ENCODE assay signal across 19 cellular contexts in the genomic region with DNA sequence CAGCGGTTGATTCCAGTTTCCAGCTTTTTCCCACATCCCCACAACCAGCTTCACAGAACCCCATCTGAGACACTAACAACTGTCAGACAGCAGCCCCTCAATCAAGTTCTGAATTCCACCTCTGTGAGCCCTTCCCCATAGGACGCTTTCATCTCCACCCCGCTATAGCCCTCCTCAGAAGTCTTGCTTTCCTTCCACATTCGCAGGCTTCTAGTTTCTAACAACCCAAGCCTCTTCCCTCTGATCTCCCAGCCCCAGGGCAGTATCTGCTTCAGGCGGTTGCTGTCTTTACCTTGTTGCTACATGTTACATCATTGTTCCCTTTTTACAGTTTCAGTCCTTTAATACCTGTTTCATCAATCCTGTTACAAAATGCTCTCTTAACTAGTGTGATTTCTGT.
DNase-seq lines count a peak whose midpoint lies in the region; TF ChIP-seq lines count a peak whose summit lies in the region.
"Had no signal": no experiment of that assay in that cellular context is flagged by ENCODE, and none has a peak within 500 bp of the region (broad histone marks: within the 10 kb centered on the region; RNA-seq: fewer than 3 reads in every experiment).

No MANE protein-coding gene starts in this region.

- H4K8ac ChIP-seq in trophoblast cell (ENCODE audit: low read depth, low read length): no peak overlapping the region

- in situ Hi-C loops in GM23248 (cut with MboI): no loop called here

- H2AFZ ChIP-seq in GM23248: peak overlapping the region; percentile 95
- no peak overlapping the region for H2AFZ ChIP-seq in trophoblast cell (ENCODE audit: insufficient read depth, low read length, poor library complexity)
- H2AFZ ChIP-seq: parathyroid adenoma had no signal

- H3K79me2 ChIP-seq in GM23248 (ENCODE audit: insufficient read depth): no peaks in the 10 kb centered on the region
- no peaks in the 10 kb centered on the region for H3K79me2 ChIP-seq in trophoblast cell (ENCODE audit: control insufficient read depth, insufficient read depth, low read length, poor library complexity)
- H3K79me2 ChIP-seq: parathyroid adenoma had no signal

- WGBS in GM23248 (ENCODE audit: low coverage in 1 of 2, low lambda C conversion rate in 2 of 2, missing lambda C conversion rate in 2 of 2), 2 experiments: 21 to 25% methylated on average over 5 of the region's 5 CpGs
- no CpG with 5 or more reads among the region's 5 CpGs for WGBS in trophoblast cell (ENCODE audit: extremely low coverage, insufficient coverage, insufficient read length)
- WGBS in sigmoid colon, 2 donors: 79 to 89% methylated on average over 5 of the region's 5 CpGs

- peak overlapping the region; percentile 15; the same call in 1 of the 2 replicates for H3K27ac ChIP-seq in GM23248
- no peak overlapping the region for H3K27ac ChIP-seq in trophoblast cell (ENCODE audit: low read depth, low read length)
- H3K27ac ChIP-seq in sigmoid colon: no peak overlapping the region
- H3K27ac ChIP-seq: esophagus muscularis mucosa, parathyroid adenoma, right lobe of liver had no signal

- no peak overlapping the region for H2AK5ac ChIP-seq in trophoblast cell (ENCODE audit: low read length)

- H3K9me3 ChIP-seq in GM23248 (ENCODE audit: low read depth) (no peaks in the 10 kb centered on the region), trophoblast cell (ENCODE audit: insufficient read depth, low read depth, low read length) (no peaks in the 10 kb centered on the region), sigmoid colon (no peaks in the 10 kb centered on the region)
- H3K9me3 ChIP-seq: esophagus muscularis mucosa, right lobe of liver had no signal

- H3K4me3 ChIP-seq in GM23248 (peak overlapping the region; percentile 56), epithelial cell of esophagus (ENCODE audit: low read length) (no peak overlapping the region), trophoblast cell (ENCODE audit: low read depth, low read length) (no peak overlapping the region), sigmoid colon (no peak overlapping the region)
- H3K4me3 ChIP-seq: esophagus muscularis mucosa, right lobe of liver had no signal

- H3K4ac ChIP-seq in trophoblast cell (ENCODE audit: low read depth, low read length): no peak overlapping the region

- no peak overlapping the region for H4K12ac ChIP-seq in trophoblast cell (ENCODE audit: low read depth, low read length)

- no peaks in the 10 kb centered on the region for H3K9me2 ChIP-seq in GM23248 (ENCODE audit: insufficient read depth)

- peaks cover 16% of the 10 kb centered on the region for H3K4me1 ChIP-seq in GM23248 (ENCODE audit: insufficient read depth)
- H3K4me1 ChIP-seq in trophoblast cell (ENCODE audit: control insufficient read depth in 1 of 2, insufficient read depth in 2 of 2, low read length in 2 of 2): peaks cover 0 to 3% of the 10 kb centered on the region in 2 experiments
- no peaks in the 10 kb centered on the region for H3K4me1 ChIP-seq in sigmoid colon
- H3K4me1 ChIP-seq: parathyroid adenoma, right lobe of liver had no signal

- H3K79me1 ChIP-seq in trophoblast cell (ENCODE audit: low read length): no peaks in the 10 kb centered on the region

- H3K4me2 ChIP-seq in GM23248 (ENCODE audit: unreplicated experiment) (peak overlapping the region; percentile 83), trophoblast cell (ENCODE audit: low read length) (no peak overlapping the region)

- no peak for TF ChIP-seq EP300 in sigmoid colon (IDR thresholded peaks at IDR 0.05)

- H3K36me3 ChIP-seq in GM23248 (ENCODE audit: low read depth): no peaks in the 10 kb centered on the region
- no peaks in the 10 kb centered on the region for H3K36me3 ChIP-seq in trophoblast cell (ENCODE audit: control insufficient read depth in 1 of 2, insufficient read depth in 2 of 2, low read length in 2 of 2)
- no peaks in the 10 kb centered on the region for H3K36me3 ChIP-seq in sigmoid colon
- H3K36me3 ChIP-seq: esophagus muscularis mucosa, right lobe of liver had no signal

- H2BK120ac ChIP-seq in trophoblast cell (ENCODE audit: insufficient read depth, low read length, poor library complexity): no peak overlapping the region

- H4K20me1 ChIP-seq in GM23248 (ENCODE audit: insufficient read depth): no peaks in the 10 kb centered on the region

- peak; percentile 27 for DNase-seq in GM23248
- peak; percentile 82 for DNase-seq in NOMO-1 treated with DMSO at 0.1 percent for 48 hours (lab: John Stamatoyannopoulos, UW; ENCODE audit: unreplicated experiment)
- peak; percentile 10 for DNase-seq in epithelial cell of esophagus (ENCODE audit: low read depth)
- peak; percentile 6 to 55 for DNase-seq in trophoblast cell
- no peak for DNase-seq in sigmoid colon
- DNase-seq in stimulated activated CD4-positive, alpha-beta T cell treated with anti-CD3 and anti-CD28 coated beads, Interleukin-4, amount 100 ng/mL, for 1 hour: no peak
- DNase-seq in NCI-H1694 (lab: John Stamatoyannopoulos, UW): no peak
- DNase-seq: CD8-positive, alpha-beta T cell; DMS79 treated with DMSO at 0.1 percent for 48 hours; glutamatergic neuron; HCEC 1CT; left colon; natural killer cell; NCI-H146; NCI-H82; right lobe of liver; stimulated activated naive B cell treated with anti-CD40 and anti-IgM and Interleukin-4, amounts not matched to agents 10 μg/mL and 1 μg/mL and 100 μg/mL, for 72 hours had no signal

- H3F3A ChIP-seq in GM23248 (ENCODE audit: insufficient read depth): no peaks in the 10 kb centered on the region

- no peak for TF ChIP-seq POLR2A in sigmoid colon (IDR thresholded peaks at IDR 0.05)

- intact Hi-C loops in sigmoid colon (cut with DNase I): no loop called here

- H3K9ac ChIP-seq in GM23248 (peak overlapping the region; percentile 56), trophoblast cell (ENCODE audit: low read length) (no peak overlapping the region)
- H3K9ac ChIP-seq: parathyroid adenoma had no signal

- no peak overlapping the region for H2BK12ac ChIP-seq in trophoblast cell (ENCODE audit: low read length)

- no peak overlapping the region for H3K18ac ChIP-seq in trophoblast cell (ENCODE audit: low read length)

- TF ChIP-seq CTCF in epithelial cell of esophagus (IDR thresholded peaks at IDR 0.05; ENCODE audit: insufficient read depth, low read depth, low read length, missing control alignments) (no peak), sigmoid colon (IDR thresholded peaks at IDR 0.05) (no peak)

- no peak overlapping the region for H4K91ac ChIP-seq in trophoblast cell (ENCODE audit: low read depth, low read length)

- H2BK5ac ChIP-seq in trophoblast cell (ENCODE audit: low read depth, low read length, poor library complexity): no peak overlapping the region

- H3K27me3 ChIP-seq in GM23248 (replicated peaks; ENCODE audit: insufficient read depth) (no peaks in the 10 kb centered on the region), trophoblast cell (ENCODE audit: insufficient read depth, low read length) (no peaks in the 10 kb centered on the region), sigmoid colon (no peaks in the 10 kb centered on the region)
- H3K27me3 ChIP-seq: esophagus muscularis mucosa, right lobe of liver had no signal

- H3K23ac ChIP-seq in trophoblast cell (ENCODE audit: low read length): no peak overlapping the region

- no peak overlapping the region for H3K14ac ChIP-seq in trophoblast cell (ENCODE audit: low read length)

Comparison
In these comparisons a context has a peak if more than half of its experiments do, and no peak if none do; other contexts are left out.
1. DNase-seq: peak in GM23248 (single experiment), NOMO-1 treated with DMSO at 0.1 percent for 48 hours (single experiment), epithelial cell of esophagus (single experiment) and trophoblast cell (2 of 2); none in sigmoid colon (single experiment), stimulated activated CD4-positive, alpha-beta T cell treated with anti-CD3 and anti-CD28 coated beads, Interleukin-4, amount 100 ng/mL, for 1 hour (single experiment) and NCI-H1694 (single experiment).